Comparison of ENCODE assay signal across 2 cellular contexts in genomic region chr17:35817196-35817595, GRCh38.
TF ChIP-seq lines count a peak whose summit lies in the region.

No MANE protein-coding gene starts in this region.

TF ChIP-seq in A549, 52 proteins besides CTCF, POLR2A, EP300 and RAD21:
- no peak for TF ChIP-seq FOXS1 (CRISPR knock-in tag; IDR thresholded peaks at IDR 0.05)
- no peak for TF ChIP-seq RCOR1 (IDR thresholded peaks at IDR 0.05; ENCODE audit: low read depth, low read length)
- no peak for TF ChIP-seq HOXB5 (CRISPR knock-in tag; IDR thresholded peaks at IDR 0.05)
- TF ChIP-seq BHLHE40 (IDR thresholded peaks at IDR 0.05; ENCODE audit: low read depth, low read length) = no peak
- TF ChIP-seq CHD4 (IDR thresholded peaks at IDR 0.05; ENCODE audit: borderline replicate concordance) = no peak
- no peak for TF ChIP-seq EHMT2 (IDR thresholded peaks at IDR 0.05; ENCODE audit: low read depth)
- TF ChIP-seq ZC3H11A (IDR thresholded peaks at IDR 0.05) = no peak
- TF ChIP-seq MAZ (IDR thresholded peaks at IDR 0.05; ENCODE audit: borderline replicate concordance, low read depth, low read length) = no peak
- no peak for TF ChIP-seq GATA3 (IDR thresholded peaks at IDR 0.05; ENCODE audit: borderline replicate concordance)
- no peak for TF ChIP-seq KDM5A (IDR thresholded peaks at IDR 0.05)
- no peak for TF ChIP-seq USF2 (IDR thresholded peaks at IDR 0.05)
- TF ChIP-seq POLR2AphosphoS2 (conservative IDR thresholded peaks at IDR 0.05; ENCODE audit: low read length) = no peak
- no peak for TF ChIP-seq BCL3 (IDR thresholded peaks at IDR 0.05)
- no peak for TF ChIP-seq FOSL2 (IDR thresholded peaks at IDR 0.05)
- no peak for TF ChIP-seq FOSL2 (CRISPR knock-in tag; IDR thresholded peaks at IDR 0.05)
- TF ChIP-seq FOSB (CRISPR knock-in tag; IDR thresholded peaks at IDR 0.05) = no peak
- no peak for TF ChIP-seq MAFK (IDR thresholded peaks at IDR 0.05; ENCODE audit: partially characterized antibody)
- no peak for TF ChIP-seq HES2 (IDR thresholded peaks at IDR 0.05)
- TF ChIP-seq NFE2L2 (conservative IDR thresholded peaks at IDR 0.05; ENCODE audit: low read length) = no peak

TF ChIP-seq in HEK293T, 16 proteins besides CTCF, POLR2A, EP300 and RAD21:
- no peak for TF ChIP-seq NFRKB (IDR thresholded peaks at IDR 0.05)
